15 cellular contexts compared by ENCODE assay signal in the genomic region with DNA sequence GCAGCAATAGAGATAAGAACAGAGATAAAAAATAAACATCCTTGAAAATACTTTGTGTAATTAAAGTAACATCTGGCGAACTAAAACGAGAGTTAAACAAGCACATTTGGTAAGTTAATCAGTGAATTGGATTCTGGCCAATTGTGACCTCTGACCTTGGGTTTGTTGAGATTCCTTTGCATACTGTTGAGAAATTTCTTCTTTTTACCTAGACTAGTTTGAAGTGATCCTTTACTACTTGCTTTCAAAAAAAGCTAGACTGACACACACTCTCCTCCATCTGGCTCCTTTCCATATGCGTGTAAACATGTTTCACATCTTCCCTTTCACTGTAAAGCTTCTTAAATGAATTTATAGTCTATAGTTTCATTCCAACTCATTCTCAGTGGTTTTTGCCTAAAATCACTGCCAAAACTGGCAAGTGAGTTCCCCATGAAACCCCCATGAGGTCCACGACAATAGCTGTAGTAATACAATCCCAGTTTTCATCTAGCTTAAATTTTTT. TPM values are rescaled to one million over a fixed set of nuclear protein-coding genes. Genes with fewer than 3 reads are reported as not detected.
DNase-seq lines count a peak whose midpoint lies in the region; ATAC-seq and TF ChIP-seq lines count a peak whose summit lies in the region.
"Had no signal": no experiment of that assay in that cellular context is flagged by ENCODE, and none has a peak within 500 bp of the region (broad histone marks: within the 10 kb centered on the region; RNA-seq: fewer than 3 reads in every experiment).

No MANE protein-coding gene starts in this region.

- peak; percentile 57 for ATAC-seq in GM19463 (IDR thresholded peaks at IDR 0.05; ENCODE audit: unreplicated experiment)
- ATAC-seq in HG03175 (IDR thresholded peaks at IDR 0.05; ENCODE audit: unreplicated experiment): peak; percentile 37
- ATAC-seq in GM21367 (IDR thresholded peaks at IDR 0.05; ENCODE audit: unreplicated experiment): no peak
- no peak for ATAC-seq in esophagus mucosa
- ATAC-seq: activated CD8-positive, alpha-beta T cell treated with anti-CD3 and anti-CD28 coated beads for 36 hours; stimulated activated naive B cell treated with anti-CD40 and anti-IgM and Interleukin-4, amounts not matched to agents 10 μg/mL and 1 μg/mL and 100 μg/mL, for 72 hours had no signal

- H3K4me3 ChIP-seq in GM12865 (ENCODE audit: low read depth, low read length) (no peak overlapping the region), fibroblast of lung (replicated peaks in 1 of 4; ENCODE audit: control extremely low read depth in 1 of 4, insufficient read depth in 1 of 4, low read depth in 3 of 4, low read length in 4 of 4) (no peak overlapping the region), BE2C (ENCODE audit: low read depth, low read length) (no peak overlapping the region)
- H3K4me3 ChIP-seq: ovary had no signal

- no peak for TF ChIP-seq CTCF in GM12865 (IDR thresholded peaks at IDR 0.05; ENCODE audit: insufficient read depth, low read depth, low read length, missing control alignments)
- TF ChIP-seq CTCF in fibroblast of lung (conservative IDR thresholded peaks at IDR 0.05 in 1 of 2, IDR thresholded peaks at IDR 0.05 in 1 of 2; ENCODE audit: low read depth in 1 of 2, low read length in 2 of 2): no peak
- TF ChIP-seq CTCF in BE2C (IDR thresholded peaks at IDR 0.05; ENCODE audit: low read depth, low read length): no peak

- H3K9ac ChIP-seq in fibroblast of lung (ENCODE audit: insufficient read depth, low read length): no peak overlapping the region

- no peaks in the 10 kb centered on the region for H3K9me3 ChIP-seq in fibroblast of lung (ENCODE audit: control insufficient read depth, insufficient read depth, low read depth, low read length)
- no peaks in the 10 kb centered on the region for H3K9me3 ChIP-seq in BE2C
- H3K9me3 ChIP-seq: ovary had no signal

- H3K4me2 ChIP-seq in fibroblast of lung (ENCODE audit: extremely low read depth, insufficient read depth, low read length): no peak overlapping the region

- DNase-seq in GM12865 (ENCODE audit: low read depth): peak; percentile 45
- peak; percentile 56 to 88 for DNase-seq in fibroblast of lung (ENCODE audit: low read depth in 2 of 2)
- DNase-seq in NCI-H146 treated with DMSO at 0.1 percent for 48 hours (lab: John Stamatoyannopoulos, UW; ENCODE audit: unreplicated experiment): no peak
- DNase-seq in BE2C: no peak
- DNase-seq: activated CD8-positive, alpha-beta T cell treated with anti-CD3 and anti-CD28 coated beads for 36 hours; activated naive CD4-positive, alpha-beta T cell treated with Interleukin-2 at 50 U/mL for 16 hours; NCI-H1694; ovary; stimulated activated CD4-positive, alpha-beta T cell treated with anti-CD3 and anti-CD28 coated beads, Interleukin-1b, Interleukin-23, amount 100 ng/mL, for 48 hours; stimulated activated naive B cell treated with anti-CD40 and anti-IgM and Interleukin-4, amounts not matched to agents 10 μg/mL and 1 μg/mL and 100 μg/mL, for 72 hours; T-helper 1 cell had no signal

- H3K27me3 ChIP-seq in fibroblast of lung (ENCODE audit: control insufficient read depth, insufficient read depth, low read length): no peaks in the 10 kb centered on the region
- H3K27me3 ChIP-seq in BE2C: no peaks in the 10 kb centered on the region
- H3K27me3 ChIP-seq: ovary had no signal

- H3K4me1 ChIP-seq in fibroblast of lung (ENCODE audit: control insufficient read depth, extremely low read depth, insufficient read depth, low read length): no peaks in the 10 kb centered on the region
- no peaks in the 10 kb centered on the region for H3K4me1 ChIP-seq in BE2C

- H3K27ac ChIP-seq in fibroblast of lung (ENCODE audit: insufficient read depth, low read length): no peak overlapping the region
- H3K27ac ChIP-seq: ovary had no signal

- H3K36me3 ChIP-seq in fibroblast of lung (ENCODE audit: control insufficient read depth, insufficient read depth, low read length) (no peaks in the 10 kb centered on the region), BE2C (no peaks in the 10 kb centered on the region)
- H3K36me3 ChIP-seq: ovary had no signal

- H2AFZ ChIP-seq in fibroblast of lung (ENCODE audit: low read length): no peak overlapping the region

- H3K79me2 ChIP-seq in fibroblast of lung (ENCODE audit: control insufficient read depth, insufficient read depth, low read length): no peaks in the 10 kb centered on the region

- no peaks in the 10 kb centered on the region for H4K20me1 ChIP-seq in fibroblast of lung (ENCODE audit: control insufficient read depth, extremely low read depth, insufficient read depth, low read length)

RNA-seq across cellular contexts. Expression of gene GBE1, which starts 17.3 kb away (rescaled TPM):
- 167 and 232 TPM in 2 replicates for total RNA-seq in fibroblast of lung
- polyA plus RNA-seq in fibroblast of lung: 108 and 153 TPM in 2 replicates
- 93.6 and 118 TPM in 2 replicates for polyA plus RNA-seq in fibroblast of lung (2012)
- 16.7 and 23.4 TPM in 2 replicates for polyA minus RNA-seq in fibroblast of lung (ENCODE audit: low replicate concordance)
- 25.9 TPM for total RNA-seq in esophagus mucosa
- polyA plus RNA-seq in BE2C (2012; ENCODE audit: insufficient read depth, insufficient read length, low read depth): 8.3 TPM

Comparison
In these comparisons a context has a peak if more than half of its experiments do, and no peak if none do; other contexts are left out.
1. DNase-seq: peak in GM12865 (single experiment) and fibroblast of lung (2 of 2); none in NCI-H146 treated with DMSO at 0.1 percent for 48 hours (single experiment) and BE2C (single experiment).
2. ATAC-seq: peak in GM19463 (single experiment) and HG03175 (single experiment); none in GM21367 (single experiment) and esophagus mucosa (single experiment).